17 cellular contexts compared by ENCODE assay signal in the genomic region with DNA sequence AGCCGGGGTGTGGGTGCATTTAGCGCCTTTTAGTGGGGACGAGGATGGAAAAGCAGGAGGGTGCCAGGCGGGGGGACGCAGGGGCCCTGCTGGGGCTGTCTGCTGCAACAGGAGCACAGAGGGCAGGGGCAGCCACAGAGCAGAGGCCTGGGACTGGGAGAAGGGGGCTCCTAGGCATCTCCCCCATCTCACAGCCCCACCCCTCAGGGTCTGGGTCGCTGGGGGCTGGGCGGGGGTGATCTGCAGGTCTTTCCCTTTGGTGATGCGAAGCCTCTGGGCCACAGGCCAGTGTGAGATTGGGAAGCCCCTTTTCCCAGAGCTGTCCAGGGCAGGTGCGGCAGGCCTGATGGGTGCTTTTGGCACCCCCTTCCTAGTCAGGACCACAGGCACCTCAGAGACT. TPM values are rescaled to one million over a fixed set of nuclear protein-coding genes. Genes with fewer than 3 reads are reported as not detected.
DNase-seq lines count a peak whose midpoint lies in the region; ATAC-seq and TF ChIP-seq lines count a peak whose summit lies in the region.
"Had no signal": no experiment of that assay in that cellular context is flagged by ENCODE, and none has a peak within 500 bp of the region (broad histone marks: within the 10 kb centered on the region; RNA-seq: fewer than 3 reads in every experiment).

No MANE protein-coding gene starts in this region.

- H3K9me3 ChIP-seq in neural progenitor cell (ENCODE audit: low read depth), result no peaks in the 10 kb centered on the region
- H3K9me3 ChIP-seq in esophagus muscularis mucosa, result no peaks in the 10 kb centered on the region

- no peak overlapping the region for H2AFZ ChIP-seq in neural progenitor cell (replicated peaks)

- H3K27ac ChIP-seq in neural progenitor cell (no peak overlapping the region), esophagus muscularis mucosa (replicated peaks in 1 of 4) (no peak overlapping the region)
- H3K27ac ChIP-seq: C4-2B had no signal

- no peaks in the 10 kb centered on the region for H3K79me2 ChIP-seq in neural progenitor cell (ENCODE audit: low read depth)

- DNase-seq in activated naive CD4-positive, alpha-beta T cell treated with anti-CD3 and anti-CD28 coated beads, Interleukin-2, amount 10 ng/mL, durations not matched to agents 7 days and 5 days, result no peak
- DNase-seq in activated naive CD4-positive, alpha-beta T cell treated with anti-CD3 and anti-CD28 coated beads for 36 hours, result no peak
- no peak for DNase-seq in central memory CD8-positive, alpha-beta T cell (ENCODE audit: low spot score in 2 of 2)
- DNase-seq in neural progenitor cell (ENCODE audit: low spot score) (no peak), HT-29 (ENCODE audit: low spot score) (no peak), esophagus muscularis mucosa (ENCODE audit: extremely low spot score) (no peak)
- DNase-seq: 8988T; CD4-positive, alpha-beta memory T cell; DMS79; GOT3; HCEC 1CT; HFFc6 had no signal

- no peaks in the 10 kb centered on the region for H3F3A ChIP-seq in neural progenitor cell (ENCODE audit: low read depth)

- no peak for TF ChIP-seq POLR2A in esophagus muscularis mucosa (IDR thresholded peaks at IDR 0.05; ENCODE audit: low read depth)

- no peak for TF ChIP-seq EP300 in esophagus muscularis mucosa (IDR thresholded peaks at IDR 0.05)

- CTCF ChIA-PET in activated naive CD4-positive, alpha-beta T cell treated with anti-CD3 and anti-CD28 coated beads, Interleukin-2, amount 10 ng/mL, durations not matched to agents 7 days and 5 days (lab: Charles Lee), result interaction anchor here (1.2 to 2.7 kb wide), 3 partner anchors 140 to 142 kb away, joined by 3 to 11 read pairs (median 4); no protein-coding TSS in a partner anchor
- CTCF ChIA-PET in activated naive CD4-positive, alpha-beta T cell treated with anti-CD3 and anti-CD28 coated beads for 36 hours (lab: Charles Lee), result interaction anchor here (0.6 kb wide), 2 partner anchors 143 to 155 kb away, joined by 3 to 4 read pairs; no protein-coding TSS in a partner anchor

- H3K36me3 Mint-ChIP-seq in activated naive CD4-positive, alpha-beta T cell treated with anti-CD3 and anti-CD28 coated beads, Interleukin-2, amount 10 ng/mL, durations not matched to agents 7 days and 5 days, result no peaks in the 10 kb centered on the region
- H3K36me3 Mint-ChIP-seq in activated naive CD4-positive, alpha-beta T cell treated with anti-CD3 and anti-CD28 coated beads for 36 hours (ENCODE audit: low read depth), result no peaks in the 10 kb centered on the region
- peaks cover 11% of the 10 kb centered on the region for H3K36me3 Mint-ChIP-seq in central memory CD8-positive, alpha-beta T cell (ENCODE audit: insufficient read depth)
- H3K36me3 Mint-ChIP-seq in neural progenitor cell, result no peaks in the 10 kb centered on the region

- H3K9me3 Mint-ChIP-seq in activated naive CD4-positive, alpha-beta T cell treated with anti-CD3 and anti-CD28 coated beads, Interleukin-2, amount 10 ng/mL, durations not matched to agents 7 days and 5 days, result no peaks in the 10 kb centered on the region
- no peaks in the 10 kb centered on the region for H3K9me3 Mint-ChIP-seq in activated naive CD4-positive, alpha-beta T cell treated with anti-CD3 and anti-CD28 coated beads for 36 hours
- no peaks in the 10 kb centered on the region for H3K9me3 Mint-ChIP-seq in central memory CD8-positive, alpha-beta T cell
- no peaks in the 10 kb centered on the region for H3K9me3 Mint-ChIP-seq in neural progenitor cell
- H3K9me3 Mint-ChIP-seq: HFFc6 had no signal

- H3K4me1 ChIP-seq in neural progenitor cell, result peaks cover 5% of the 10 kb centered on the region
- peaks cover 7 to 23% (median 15%) of the 10 kb centered on the region in 4 donors for H3K4me1 ChIP-seq in esophagus muscularis mucosa

- H3K27ac Mint-ChIP-seq in activated naive CD4-positive, alpha-beta T cell treated with anti-CD3 and anti-CD28 coated beads, Interleukin-2, amount 10 ng/mL, durations not matched to agents 7 days and 5 days, result peak overlapping the region; percentile 45
- no peak overlapping the region for H3K27ac Mint-ChIP-seq in activated naive CD4-positive, alpha-beta T cell treated with anti-CD3 and anti-CD28 coated beads for 36 hours
- H3K27ac Mint-ChIP-seq in central memory CD8-positive, alpha-beta T cell (ENCODE audit: low read depth), result peak overlapping the region; percentile 29
- peak overlapping the region; percentile 61 for H3K27ac Mint-ChIP-seq in neural progenitor cell
- H3K27ac Mint-ChIP-seq: B cell, HFFc6 had no signal

- intact Hi-C loops in activated naive CD4-positive, alpha-beta T cell treated with anti-CD3 and anti-CD28 coated beads for 36 hours (cut with micrococcal nuclease), result no loop called here
- intact Hi-C loops in esophagus muscularis mucosa (cut with DNase I), result loop anchor here (5.0 kb wide), 2 partner anchors 118 to 218 kb away; partner anchors contain the start of gene STXBP1

- WGBS in esophagus muscularis mucosa, result 90% methylated on average over 8 of the region's 9 CpGs

- TF ChIP-seq CTCF in neural progenitor cell (IDR thresholded peaks at IDR 0.05) (no peak), esophagus muscularis mucosa (IDR thresholded peaks at IDR 0.05) (no peak)

- H3K4me2 ChIP-seq in neural progenitor cell, result no peak overlapping the region

- ATAC-seq in central memory CD8-positive, alpha-beta T cell (replicated peaks; ENCODE audit: extremely low read depth, poor library complexity, severe bottlenecking), result no peak
- no peak for ATAC-seq in GM19328 (IDR thresholded peaks at IDR 0.05; ENCODE audit: unreplicated experiment)
- ATAC-seq: GM12878 had no signal

- H3K27me3 Mint-ChIP-seq in activated naive CD4-positive, alpha-beta T cell treated with anti-CD3 and anti-CD28 coated beads, Interleukin-2, amount 10 ng/mL, durations not matched to agents 7 days and 5 days, result no peaks in the 10 kb centered on the region
- H3K27me3 Mint-ChIP-seq in activated naive CD4-positive, alpha-beta T cell treated with anti-CD3 and anti-CD28 coated beads for 36 hours (ENCODE audit: low read depth), result no peaks in the 10 kb centered on the region
- H3K27me3 Mint-ChIP-seq in central memory CD8-positive, alpha-beta T cell, result no peaks in the 10 kb centered on the region
- H3K27me3 Mint-ChIP-seq in neural progenitor cell (ENCODE audit: insufficient read depth, low read depth), result no peaks in the 10 kb centered on the region
- H3K27me3 Mint-ChIP-seq: B cell; CD4-positive, alpha-beta memory T cell had no signal

- H3K4me3 Mint-ChIP-seq in activated naive CD4-positive, alpha-beta T cell treated with anti-CD3 and anti-CD28 coated beads, Interleukin-2, amount 10 ng/mL, durations not matched to agents 7 days and 5 days, result no peak overlapping the region
- H3K4me3 Mint-ChIP-seq in activated naive CD4-positive, alpha-beta T cell treated with anti-CD3 and anti-CD28 coated beads for 36 hours, result no peak overlapping the region
- H3K4me3 Mint-ChIP-seq in central memory CD8-positive, alpha-beta T cell, result no peak overlapping the region
- H3K4me3 Mint-ChIP-seq in neural progenitor cell, result no peak overlapping the region
- H3K4me3 Mint-ChIP-seq: B cell; CD4-positive, alpha-beta memory T cell; HFFc6 had no signal

- no peak overlapping the region for H3K4me3 ChIP-seq in neural progenitor cell
- no peak overlapping the region for H3K4me3 ChIP-seq in esophagus muscularis mucosa
- H3K4me3 ChIP-seq: GM12878 had no signal

- H3K9ac ChIP-seq in neural progenitor cell, result no peak overlapping the region

- H4K20me1 ChIP-seq in neural progenitor cell (ENCODE audit: low read depth), result no peaks in the 10 kb centered on the region

- H3K4me1 Mint-ChIP-seq in activated naive CD4-positive, alpha-beta T cell treated with anti-CD3 and anti-CD28 coated beads, Interleukin-2, amount 10 ng/mL, durations not matched to agents 7 days and 5 days, result peaks cover 13% of the 10 kb centered on the region
- peaks cover 9% of the 10 kb centered on the region for H3K4me1 Mint-ChIP-seq in activated naive CD4-positive, alpha-beta T cell treated with anti-CD3 and anti-CD28 coated beads for 36 hours (ENCODE audit: low read depth)
- peaks cover 8% of the 10 kb centered on the region for H3K4me1 Mint-ChIP-seq in central memory CD8-positive, alpha-beta T cell
- peaks cover 12% of the 10 kb centered on the region for H3K4me1 Mint-ChIP-seq in neural progenitor cell

- H3K27me3 ChIP-seq in neural progenitor cell, result no peaks in the 10 kb centered on the region
- H3K27me3 ChIP-seq in esophagus muscularis mucosa, result no peaks in the 10 kb centered on the region

- no peaks in the 10 kb centered on the region for H3K36me3 ChIP-seq in neural progenitor cell
- H3K36me3 ChIP-seq in esophagus muscularis mucosa, result peaks cover 16 to 32% (median 28%) of the 10 kb centered on the region in 4 donors

RNA-seq across cellular contexts. Expression of gene TOR2A, which starts 4.8 kb away (rescaled TPM):
- 10 to 100 TPM; 11.8 to 12.7 TPM for total RNA-seq in activated naive CD4-positive, alpha-beta T cell treated with anti-CD3 and anti-CD28 coated beads for 36 hours
- 5.5 and 18.3 TPM in 2 replicates for total RNA-seq in neural progenitor cell (ENCODE audit: low replicate concordance)
- 14.3 and 18.9 TPM in 2 replicates for total RNA-seq in HT-29 (2014; rRNA removed; shearing (Covaris generic))
- 1 to 10 TPM; 5.4 to 9.2 (median 7.0) TPM for total RNA-seq in esophagus muscularis mucosa

RNA-seq across cellular contexts. Expression of gene TTC16, which starts 14.4 kb away (rescaled TPM):
- total RNA-seq in activated naive CD4-positive, alpha-beta T cell treated with anti-CD3 and anti-CD28 coated beads for 36 hours, result under 1 TPM; 0.50 to 0.79 TPM
- total RNA-seq in neural progenitor cell (ENCODE audit: low replicate concordance), result not detected in 2 replicates
- not detected in 2 replicates for total RNA-seq in HT-29 (2014; rRNA removed; shearing (Covaris generic))
- under 1 TPM in 3 of 4 donors, not detected in 1; under 0.01 to 0.17 (median 0.11) TPM for total RNA-seq in esophagus muscularis mucosa
- total RNA-seq: B cell, G401, GM12878, HFFc6 had no signal

RNA-seq across cellular contexts. Expression of gene PTRH1, which starts 14.8 kb away (rescaled TPM):
- 10 to 100 TPM; 23.3 to 24.1 TPM for total RNA-seq in activated naive CD4-positive, alpha-beta T cell treated with anti-CD3 and anti-CD28 coated beads for 36 hours
- total RNA-seq in neural progenitor cell (ENCODE audit: low replicate concordance), result 1.3 and 5.4 TPM in 2 replicates
- total RNA-seq in HT-29 (2014; rRNA removed; shearing (Covaris generic)), result 45.5 and 49.6 TPM in 2 replicates
- total RNA-seq in esophagus muscularis mucosa, result 10 to 100 TPM; 16.8 to 23.5 (median 20.5) TPM

RNA-seq across cellular contexts. Expression of gene CFAP157, which starts 23.5 kb away (rescaled TPM):
- under 1 TPM in 1 of 2 experiments, not detected in 1; 0.07 TPM for total RNA-seq in activated naive CD4-positive, alpha-beta T cell treated with anti-CD3 and anti-CD28 coated beads for 36 hours
- total RNA-seq in neural progenitor cell (ENCODE audit: low replicate concordance) (0.31 TPM in 1 of 2 replicates, not detected in the other), esophagus muscularis mucosa (under 1 TPM in 2 of 4 donors, not detected in 2; 0.26 to 0.42 TPM)
- total RNA-seq in HT-29 (2014; rRNA removed; shearing (Covaris generic)), result 0.26 and 0.28 TPM in 2 replicates
- total RNA-seq: B cell, G401, GM12878 had no signal

RNA-seq across cellular contexts. Expression of gene SH2D3C, which starts 48.2 kb away (rescaled TPM):
- total RNA-seq in activated naive CD4-positive, alpha-beta T cell treated with anti-CD3 and anti-CD28 coated beads for 36 hours, result 10 to 100 TPM; 27.2 to 27.3 TPM
- total RNA-seq in neural progenitor cell (ENCODE audit: low replicate concordance) (1.8 and 1.9 TPM in 2 replicates), esophagus muscularis mucosa (10 to 100 TPM in 3 of 4 donors, 1 to 10 TPM in 1; 5.0 to 18.1 (median 14.3) TPM)
- not detected in 2 replicates for total RNA-seq in HT-29 (2014; rRNA removed; shearing (Covaris generic))
- total RNA-seq: HFFc6 had no signal
